Comparison of ENCODE assay signal across 27 cellular contexts in the genomic region with DNA sequence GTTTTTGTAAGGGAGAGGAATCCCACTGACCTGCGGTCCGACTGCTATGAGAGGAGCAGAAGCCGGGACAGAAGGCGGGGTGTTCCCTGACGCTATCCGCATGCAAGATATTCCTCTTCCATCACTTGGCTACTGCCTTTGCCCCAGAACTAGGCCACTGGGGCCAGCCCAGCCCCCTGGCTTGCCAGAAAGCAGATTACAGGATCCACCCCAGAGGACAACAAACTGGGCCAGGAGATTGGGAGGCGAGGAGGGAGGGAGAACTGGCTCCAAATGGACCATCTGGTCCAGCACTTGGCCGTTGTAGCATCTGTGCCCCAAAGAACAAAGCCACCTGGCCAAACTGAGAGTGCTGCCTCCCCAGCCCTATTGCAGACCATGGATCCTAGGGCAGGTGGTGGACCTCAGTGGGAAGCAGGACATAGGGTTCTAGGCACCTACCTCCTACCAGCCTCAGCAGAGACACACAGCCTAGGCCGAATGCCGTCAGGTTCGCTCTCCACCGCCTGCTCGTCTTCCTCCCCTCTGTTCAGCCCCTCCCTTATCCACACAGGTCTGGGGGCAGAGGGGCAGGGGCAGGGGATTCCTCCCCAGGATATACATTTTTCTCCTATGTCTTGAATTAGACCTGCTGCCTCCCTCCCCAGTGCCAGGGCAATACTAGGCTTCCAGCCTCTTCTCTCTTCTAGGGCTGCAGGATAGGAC.
"Had no signal": no experiment of that assay in that cellular context is flagged by ENCODE, and none has a peak within 500 bp of the region (broad histone marks: within the 10 kb centered on the region; RNA-seq: fewer than 3 reads in every experiment).

No MANE protein-coding gene starts in this region.

- H3K27ac Mint-ChIP-seq: activated naive CD8-positive, alpha-beta T cell treated with anti-CD3 and anti-CD28 coated beads for 36 hours; activated T-cell treated with anti-CD3 and anti-CD28 coated beads, Interleukin-2, amount 50 U/mL, for 24 hours; activated T-helper 2 cell treated with anti-CD3 and anti-CD28 coated beads, Interferon-gamma antibody, Interleukin-2, Interleukin-4, amounts not matched to agents 10 μg/mL and 5 μg/mL and 100 μg/mL, durations not matched to agents 14 hours and 24 hours and 36 hours; memory B cell; T-cell; T-helper 2 cell treated with Interferon-gamma antibody and Interleukin-4, amounts not matched to agents 5 μg/mL and 100 μg/mL, for 36 hours; type B pancreatic cell had no signal

- H3K27me3 ChIP-seq: right atrium auricular region had no signal

- H3K27ac ChIP-seq: breast epithelium, epithelial cell of prostate, gastroesophageal sphincter, heart right ventricle, neutrophil, pancreas, psoas muscle, right atrium auricular region, spleen, thoracic aorta had no signal

- DNase-seq: activated CD4-positive, alpha-beta T cell treated with anti-CD3 and anti-CD28 coated beads for 1 hour; activated CD4-positive, alpha-beta T cell treated with anti-CD3 and anti-CD28 coated beads, Interleukin-2, amount 50 U/mL, for 4 hours; activated CD8-positive, alpha-beta memory T cell treated with anti-CD3 and anti-CD28 coated beads for 24 hours; activated CD8-positive, alpha-beta memory T cell treated with anti-CD3 and anti-CD28 coated beads, Interleukin-2, amount 50 U/mL, for 4 hours; activated naive CD4-positive, alpha-beta T cell; activated naive CD8-positive, alpha-beta T cell treated with anti-CD3 and anti-CD28 coated beads for 36 hours; activated T-cell treated with anti-CD3 and anti-CD28 coated beads, Interleukin-2, amount 50 U/mL, for 24 hours; heart right ventricle; islet precursor cell; left cardiac atrium; mucosa of descending colon; pancreas; psoas muscle; spleen; stimulated activated CD4-positive, alpha-beta T cell treated with anti-CD3 and anti-CD28 coated beads, Interleukin-4, amount 100 ng/mL, for 24 hours; stimulated activated naive CD4-positive, alpha-beta T cell treated with Interleukin-2 at 50 U/mL for 16 hours; T-cell had no signal

- ATAC-seq: gastroesophageal sphincter, heart right ventricle, left cardiac atrium, mucosa of descending colon, pancreas, psoas muscle, T-cell had no signal

- H3K36me3 Mint-ChIP-seq: activated naive CD8-positive, alpha-beta T cell treated with anti-CD3 and anti-CD28 coated beads for 36 hours; T-cell; type B pancreatic cell had no signal

- H3K9me3 Mint-ChIP-seq: activated naive CD8-positive, alpha-beta T cell treated with anti-CD3 and anti-CD28 coated beads for 36 hours; activated T-cell treated with anti-CD3 and anti-CD28 coated beads, Interleukin-2, amount 50 U/mL, for 24 hours; activated T-helper 2 cell treated with anti-CD3 and anti-CD28 coated beads, Interferon-gamma antibody, Interleukin-2, Interleukin-4, amounts not matched to agents 10 μg/mL and 5 μg/mL and 100 μg/mL, durations not matched to agents 14 hours and 24 hours and 36 hours; memory B cell; T-cell; T-helper 2 cell treated with Interferon-gamma antibody and Interleukin-4, amounts not matched to agents 5 μg/mL and 100 μg/mL, for 36 hours; type B pancreatic cell had no signal

- H3K36me3 ChIP-seq: breast epithelium, gastroesophageal sphincter, heart right ventricle, neutrophil, pancreas, right atrium auricular region, spleen, thoracic aorta had no signal

- H3K4me3 Mint-ChIP-seq: activated naive CD8-positive, alpha-beta T cell treated with anti-CD3 and anti-CD28 coated beads for 36 hours; activated T-cell treated with anti-CD3 and anti-CD28 coated beads, Interleukin-2, amount 50 U/mL, for 24 hours; memory B cell; T-helper 2 cell treated with Interferon-gamma antibody and Interleukin-4, amounts not matched to agents 5 μg/mL and 100 μg/mL, for 36 hours; type B pancreatic cell had no signal

- H3K4me3 ChIP-seq: breast epithelium, gastroesophageal sphincter, heart right ventricle, mucosa of descending colon, pancreas, psoas muscle, right atrium auricular region, spleen, thoracic aorta had no signal
